ENCODE assay signal across 1 cellular context in the genomic region with DNA sequence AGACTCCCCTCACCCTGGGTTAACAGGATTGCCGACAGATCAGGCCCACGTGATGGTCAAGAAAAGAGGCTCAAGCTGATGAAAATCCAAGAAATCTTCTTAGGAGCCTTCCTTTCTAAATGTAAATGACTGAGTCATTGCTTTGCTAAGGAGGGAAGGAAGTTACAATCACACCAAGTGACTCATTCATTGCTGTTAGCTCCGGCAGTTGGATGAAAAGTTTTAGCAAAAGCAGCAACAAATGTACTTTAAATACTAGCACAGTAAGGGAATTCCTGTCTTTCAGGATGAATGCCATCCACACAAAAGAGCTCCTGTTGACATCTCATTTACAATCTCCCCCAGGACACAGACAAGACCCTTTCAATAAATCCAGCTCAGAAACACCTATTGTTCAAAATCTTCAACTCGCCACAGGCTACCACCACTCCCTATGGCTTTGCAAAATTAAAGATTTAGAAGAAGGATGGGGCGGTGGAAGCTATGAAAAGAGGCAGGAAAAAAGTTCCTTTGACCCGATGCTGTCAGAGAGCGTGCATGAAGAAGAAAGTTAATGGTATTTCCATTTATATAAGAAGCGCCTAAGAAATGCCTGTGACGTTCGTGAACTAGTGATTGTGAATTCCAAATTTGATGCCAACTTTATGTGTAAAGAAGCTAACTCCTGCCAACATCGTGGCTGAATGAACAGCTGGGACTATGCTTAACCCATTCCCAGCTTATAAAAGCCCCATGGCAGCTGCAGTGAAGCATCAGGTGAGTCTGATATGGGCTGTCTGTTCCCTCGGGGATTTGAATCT.
A peak's percentile ranks its signal among the peaks of the same experiment; 100 is the strongest.
TF ChIP-seq lines count a peak whose summit lies in the region.

No MANE protein-coding gene starts in this region.

TF ChIP-seq in K562, 482 proteins besides CTCF, POLR2A, EP300 and RAD21 (continued from another document and continues in another):
- TF ChIP-seq NUFIP1 (IDR thresholded peaks at IDR 0.05; ENCODE audit: partially characterized antibody), result no peak
- TF ChIP-seq RBM22 (IDR thresholded peaks at IDR 0.05; ENCODE audit: low read depth, low read length, poor library complexity, severe bottlenecking), result peak; percentile 82
- TF ChIP-seq STAT5A (IDR thresholded peaks at IDR 0.05; ENCODE audit: borderline replicate concordance, low read length), result no peak; the same call in 1 of the 2 replicates
- TF ChIP-seq IRF9 (tag; IDR thresholded peaks at IDR 0.05), result no peak
- TF ChIP-seq CREB3 (tag; conservative IDR thresholded peaks at IDR 0.05; ENCODE audit: low read depth), result no peak
- peak; percentile 72; the same call in 1 of the 2 replicates for TF ChIP-seq NR2F6 (CRISPR knock-in tag; IDR thresholded peaks at IDR 0.05)
- TF ChIP-seq MBD2 (IDR thresholded peaks at IDR 0.05; ENCODE audit: borderline replicate concordance, low read depth), result no peak
- peak; percentile 80; the same call in 1 of the 2 replicates for TF ChIP-seq DLX4 (CRISPR knock-in tag; IDR thresholded peaks at IDR 0.05)
- TF ChIP-seq DDX20 (tag; IDR thresholded peaks at IDR 0.05; ENCODE audit: low read depth), result 0 out of 2 replicates have a peak, but pooled peaks have one; percentile 17
- TF ChIP-seq AFF1 (IDR thresholded peaks at IDR 0.05; ENCODE audit: low read depth in 1 of 2, partially characterized antibody in 2 of 2), result no peak
- no peak for TF ChIP-seq ZNF175 (CRISPR knock-in tag; IDR thresholded peaks at IDR 0.05; ENCODE audit: low read depth)
- peak; percentile 96 for TF ChIP-seq TAF7 (tag; IDR thresholded peaks at IDR 0.05)
- peak in 1 of 2 experiments; percentile 34; a peak in 1 of 4 replicates for TF ChIP-seq ZMIZ1 (IDR thresholded peaks at IDR 0.05; ENCODE audit: low read depth in 2 of 2, low read length in 2 of 2)
- no peak for TF ChIP-seq ZNF785 (CRISPR knock-in tag; IDR thresholded peaks at IDR 0.05)
- TF ChIP-seq ZNF830 (CRISPR knock-in tag; IDR thresholded peaks at IDR 0.05), result peak; percentile 97
- TF ChIP-seq TEAD1 (CRISPR knock-in tag; IDR thresholded peaks at IDR 0.05), result peak in 1 of 2 experiments; percentile 81; a peak in 2 of 4 replicates
- 0 out of 2 replicates have a peak, but pooled peaks have one; percentile 13 for TF ChIP-seq TCF7L2 (IDR thresholded peaks at IDR 0.05; ENCODE audit: low read depth, low read length)
- peak; percentile 80; the same call in 1 of the 2 replicates for TF ChIP-seq OTX1 (CRISPR knock-in tag; IDR thresholded peaks at IDR 0.05)
- no peak for TF ChIP-seq HNRNPK (IDR thresholded peaks at IDR 0.05; ENCODE audit: low read depth, low read length, poor library complexity, severe bottlenecking)
- TF ChIP-seq RFX7 (CRISPR knock-in tag; IDR thresholded peaks at IDR 0.05), result peak; percentile 41
- TF ChIP-seq SIX5 (IDR thresholded peaks at IDR 0.05; ENCODE audit: borderline replicate concordance in 1 of 2, insufficient read depth in 1 of 2, low read depth in 1 of 2, low read length in 2 of 2), result no peak
- peak; percentile 94 for TF ChIP-seq THRB (CRISPR knock-in tag; conservative IDR thresholded peaks at IDR 0.05)
- TF ChIP-seq ID3 (CRISPR knock-in tag; IDR thresholded peaks at IDR 0.05), result no peak
- TF ChIP-seq ID3 (tag; IDR thresholded peaks at IDR 0.05), result peak; percentile 58; the same call in 1 of the 2 replicates
- TF ChIP-seq SMAD3 (CRISPR knock-in tag; conservative IDR thresholded peaks at IDR 0.05), result peak; percentile 83; the same call in 1 of the 2 replicates
- TF ChIP-seq NR2C2 (CRISPR knock-in tag; IDR thresholded peaks at IDR 0.05), result 0 out of 2 replicates have a peak, but pooled peaks have one; percentile 31
- TF ChIP-seq NR2C2 (tag; IDR thresholded peaks at IDR 0.05), result no peak
- TF ChIP-seq, protein P1, sequence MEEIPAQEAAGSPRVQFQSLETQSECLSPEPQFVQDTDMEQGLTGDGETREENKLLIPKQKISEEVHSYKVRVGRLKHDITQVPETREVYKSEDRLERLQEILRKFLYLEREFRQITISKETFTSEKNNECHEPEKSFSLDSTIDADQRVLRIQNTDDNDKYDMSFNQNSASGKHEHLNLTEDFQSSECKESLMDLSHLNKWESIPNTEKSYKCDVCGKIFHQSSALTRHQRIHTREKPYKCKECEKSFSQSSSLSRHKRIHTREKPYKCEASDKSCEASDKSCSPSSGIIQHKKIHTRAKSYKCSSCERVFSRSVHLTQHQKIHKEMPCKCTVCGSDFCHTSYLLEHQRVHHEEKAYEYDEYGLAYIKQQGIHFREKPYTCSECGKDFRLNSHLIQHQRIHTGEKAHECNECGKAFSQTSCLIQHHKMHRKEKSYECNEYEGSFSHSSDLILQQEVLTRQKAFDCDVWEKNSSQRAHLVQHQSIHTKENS (CRISPR knock-in tag; IDR thresholded peaks at IDR 0.05), result peak; percentile 88
- peak; percentile 87 for TF ChIP-seq SPI1 (IDR thresholded peaks at IDR 0.05; ENCODE audit: borderline replicate concordance, low read depth, low read length)
- TF ChIP-seq E2F6 (IDR thresholded peaks at IDR 0.05; ENCODE audit: borderline replicate concordance in 1 of 2, extremely low read depth in 1 of 2, insufficient read depth in 1 of 2, insufficient read length in 1 of 2, low read depth in 1 of 2, low read length in 1 of 2, poor library complexity in 1 of 2, severe bottlenecking in 1 of 2), result no peak
- TF ChIP-seq ZNF436 (CRISPR knock-in tag; IDR thresholded peaks at IDR 0.05), result peak; percentile 67
- peak; percentile 47; the same call in 1 of the 2 replicates for TF ChIP-seq ZNF668 (CRISPR knock-in tag; IDR thresholded peaks at IDR 0.05)
- peak; percentile 71; the same call in 1 of the 2 replicates for TF ChIP-seq MECOM (CRISPR knock-in tag; IDR thresholded peaks at IDR 0.05)
- TF ChIP-seq CAMTA2 (CRISPR knock-in tag; conservative IDR thresholded peaks at IDR 0.05), result 0 out of 2 replicates have a peak, but pooled peaks have one; percentile 48
- TF ChIP-seq SUPT5H (IDR thresholded peaks at IDR 0.05), result no peak
- no peak for TF ChIP-seq CTBP1 (IDR thresholded peaks at IDR 0.05; ENCODE audit: borderline replicate concordance)
- TF ChIP-seq MYC (IDR thresholded peaks at IDR 0.05; ENCODE audit: low read depth, low read length), result peak; percentile 96
- TF ChIP-seq MYC (CRISPR knock-in tag; IDR thresholded peaks at IDR 0.05; ENCODE audit: borderline replicate concordance, low read depth), result peak; percentile 96
- TF ChIP-seq HEY1 (CRISPR knock-in tag; IDR thresholded peaks at IDR 0.05; ENCODE audit: borderline replicate concordance), result peak; percentile 13
- 0 out of 2 replicates have a peak, but pooled peaks have one; percentile 4 for TF ChIP-seq ZNF512 (tag; IDR thresholded peaks at IDR 0.05)
